Comparison of ENCODE assay signal across 8 cellular contexts in the genomic region with DNA sequence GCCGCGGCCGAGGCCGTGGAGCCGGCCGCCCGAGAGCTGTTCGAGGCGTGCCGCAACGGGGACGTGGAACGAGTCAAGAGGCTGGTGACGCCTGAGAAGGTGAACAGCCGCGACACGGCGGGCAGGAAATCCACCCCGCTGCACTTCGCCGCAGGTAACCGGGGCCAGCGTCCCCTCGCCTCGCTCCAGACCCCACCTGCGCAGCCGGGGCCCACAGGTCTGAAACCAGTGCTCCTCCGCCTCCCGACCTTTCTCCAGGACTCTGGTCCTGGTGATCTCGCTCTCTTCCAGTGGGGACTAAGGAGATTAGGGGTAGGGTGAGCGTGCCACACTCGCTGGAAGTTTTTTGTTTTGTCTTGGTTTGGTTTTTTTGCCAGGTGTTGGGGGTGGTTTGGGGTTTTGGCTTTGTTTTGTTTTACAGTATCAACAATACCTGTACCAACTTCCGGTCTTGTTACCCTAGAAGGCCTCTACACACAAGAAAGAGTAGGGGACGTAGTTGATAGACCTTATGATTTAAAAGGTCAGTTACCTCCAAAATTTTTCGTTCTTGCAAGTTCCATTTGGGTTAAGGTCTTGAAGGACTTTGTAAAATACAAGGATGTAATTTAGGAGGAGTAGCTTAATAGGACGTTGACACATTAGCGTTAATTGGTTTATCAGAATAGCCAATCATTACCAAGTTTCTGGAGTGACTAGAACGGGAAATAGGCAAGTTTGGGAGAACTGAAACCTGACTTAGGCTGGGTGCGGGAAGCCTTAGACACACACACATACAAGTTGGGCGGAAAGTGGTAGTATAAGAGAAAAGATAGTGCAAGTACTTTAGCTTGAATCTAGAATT. TPM values are rescaled to one million over a fixed set of nuclear protein-coding genes. Genes with fewer than 3 reads are reported as not detected.
A peak's percentile ranks its signal among the peaks of the same experiment; 100 is the strongest.
DNase-seq lines count a peak whose midpoint lies in the region; ATAC-seq, FAIRE-seq and TF ChIP-seq lines count a peak whose summit lies in the region.

No MANE protein-coding gene starts in this region.

- intact Hi-C loops in HCT116 (cut with micrococcal nuclease): no loop called here

- H3K79me2 ChIP-seq in HCT116 (ENCODE audit: insufficient read depth, low read length) (peaks cover 53% of the 10 kb centered on the region), MM.1S (ENCODE audit: low read length) (peaks cover 63% of the 10 kb centered on the region), H1 (ENCODE audit: control insufficient read depth in 1 of 2, insufficient read depth in 2 of 2, low read length in 2 of 2) (peaks cover 30 to 66% of the 10 kb centered on the region in 2 experiments)

- peaks cover 5 to 7% of the 10 kb centered on the region in 2 experiments; a peak in 3 of 4 replicates for H3K36me3 ChIP-seq in HCT116 (ENCODE audit: control insufficient read depth in 1 of 2, insufficient read depth in 2 of 2, low read length in 2 of 2)
- H3K36me3 ChIP-seq in MM.1S (replicated peaks; ENCODE audit: insufficient read depth, low read length): no peaks in the 10 kb centered on the region
- H3K36me3 ChIP-seq in H1 (ENCODE audit: control insufficient read depth in 2 of 4, insufficient read depth in 4 of 4, low read length in 3 of 4): peaks cover 0 to 6% (median under 1%) of the 10 kb centered on the region in 4 experiments; a peak in 5 of 8 replicates
- H3K36me3 ChIP-seq in mesodermal cell (ENCODE audit: control insufficient read depth, insufficient read depth, low read length): peaks cover 28% of the 10 kb centered on the region

- H3K79me1 ChIP-seq in H1 (ENCODE audit: low read depth, low read length): peaks cover 4% of the 10 kb centered on the region; the same call in 1 of the 2 replicates

- TF ChIP-seq CTCF in HCT116 (IDR thresholded peaks at IDR 0.05 in 2 of 3, conservative IDR thresholded peaks at IDR 0.05 in 1 of 3; ENCODE audit: borderline replicate concordance in 1 of 3, insufficient read depth in 1 of 3, low read depth in 2 of 3, low read length in 2 of 3) (no peak), MM.1S (IDR thresholded peaks at IDR 0.05; ENCODE audit: low read length) (no peak), H1 (IDR thresholded peaks at IDR 0.05; ENCODE audit: control extremely low read depth in 1 of 3, insufficient read depth in 1 of 3, low read depth in 1 of 3, low read length in 3 of 3) (no peak)

- CTCF ChIA-PET in HCT116 (lab: Charles Lee) (no interaction called here), H1 (lab: Charles Lee; ENCODE audit: partially characterized antibody) (interaction anchor here (1.6 kb wide), 1 partner anchor 11 kb away, joined by 6 read pairs; no protein-coding TSS in a partner anchor)

- no peaks in the 10 kb centered on the region for H4K20me1 ChIP-seq in HCT116 (ENCODE audit: insufficient read depth)
- peaks cover 11% of the 10 kb centered on the region; the same call in 1 of the 2 replicates for H4K20me1 ChIP-seq in MM.1S (ENCODE audit: insufficient read depth, low read length)
- peaks cover 10 to 13% of the 10 kb centered on the region in 2 experiments for H4K20me1 ChIP-seq in H1 (replicated peaks in 1 of 2; ENCODE audit: control insufficient read depth in 1 of 2, insufficient read depth in 2 of 2, low read length in 2 of 2)

- H3K4me1 Mint-ChIP-seq in stimulated activated naive CD8-positive, alpha-beta T cell treated with anti-CD3 and anti-CD28 coated beads, Interleukin-15, amount 100 ng/mL, for 72 hours: peaks cover 77% of the 10 kb centered on the region

- H3K9me3 Mint-ChIP-seq in stimulated activated naive CD8-positive, alpha-beta T cell treated with anti-CD3 and anti-CD28 coated beads, Interleukin-15, amount 100 ng/mL, for 72 hours: no peaks in the 10 kb centered on the region

- WGBS in H1 (ENCODE audit: extremely low coverage in 1 of 2, insufficient coverage in 1 of 2, insufficient read length in 1 of 2, insufficient replicate concordance in 2 of 2, low coverage in 1 of 2, low lambda C conversion rate in 2 of 2, missing lambda C conversion rate in 1 of 2), 2 experiments: 3% methylated on average over 21 of the region's 40 CpGs; no CpG with 5 or more reads in 1 of the 2 experiments
- WGBS in mesodermal cell (ENCODE audit: insufficient coverage in 2 of 2), 2 experiments: 0 to 2% methylated on average over 13 to 32 of the region's 40 CpGs

- H3K23me2 ChIP-seq in H1 (ENCODE audit: low read depth, low read length): peaks cover 6% of the 10 kb centered on the region

- H3K9ac ChIP-seq in HCT116 (ENCODE audit: low read length) (peak overlapping the region; percentile 83), MM.1S (ENCODE audit: low read length) (peak overlapping the region; percentile 80), H1 (replicated peaks in 1 of 4; ENCODE audit: extremely low read depth in 1 of 4, low read depth in 3 of 4, low read length in 3 of 4) (peak overlapping the region; percentile 87 to 97 (median 92))

- H3K27ac Mint-ChIP-seq in stimulated activated naive CD8-positive, alpha-beta T cell treated with anti-CD3 and anti-CD28 coated beads, Interleukin-15, amount 100 ng/mL, for 72 hours: peak overlapping the region; percentile 99

- H2BK20ac ChIP-seq in H1 (ENCODE audit: low read length): no peak overlapping the region

- peaks cover 11 to 32% of the 10 kb centered on the region in 2 experiments for H3K4me1 ChIP-seq in HCT116 (ENCODE audit: control insufficient read depth in 1 of 2, insufficient read depth in 2 of 2, low read length in 2 of 2)
- peaks cover 11% of the 10 kb centered on the region for H3K4me1 ChIP-seq in MM.1S (ENCODE audit: low read length)
- H3K4me1 ChIP-seq in H1 (replicated peaks in 1 of 4; ENCODE audit: control insufficient read depth in 3 of 4, insufficient read depth in 4 of 4, low read length in 3 of 4): peaks cover 2 to 13% (median 8%) of the 10 kb centered on the region in 4 experiments
- H3K4me1 ChIP-seq in mesodermal cell (ENCODE audit: control insufficient read depth, insufficient read depth, low read length, poor library complexity, severe bottlenecking): no peaks in the 10 kb centered on the region

- H2BK5ac ChIP-seq in H1 (ENCODE audit: low read depth, low read length): peak overlapping the region; percentile 96

- H2BK120ac ChIP-seq in H1 (replicated peaks; ENCODE audit: low read depth, low read length): peak overlapping the region; percentile 38

- peak overlapping the region; percentile 87 for H3K4ac ChIP-seq in H1 (replicated peaks; ENCODE audit: insufficient read length, low read depth, low read length)

- ATAC-seq in HCT116: peak; percentile 46
- peak; percentile 56 for ATAC-seq in stimulated activated naive CD8-positive, alpha-beta T cell treated with anti-CD3 and anti-CD28 coated beads, Interleukin-15, amount 100 ng/mL, for 72 hours

- H3K27me3 Mint-ChIP-seq in stimulated activated naive CD8-positive, alpha-beta T cell treated with anti-CD3 and anti-CD28 coated beads, Interleukin-15, amount 100 ng/mL, for 72 hours: no peaks in the 10 kb centered on the region

- H3K4me3 ChIP-seq in HCT116 (replicated peaks in 1 of 2; ENCODE audit: low read depth in 1 of 2, low read length in 2 of 2) (peak overlapping the region; percentile 77 to 90), MM.1S (ENCODE audit: low read length) (peak overlapping the region; percentile 89), H1 (ENCODE audit: extremely low read depth in 1 of 4, insufficient read depth in 2 of 4, low read depth in 3 of 4, low read length in 4 of 4) (peak overlapping the region; percentile 70 to 96 (median 92)), mesodermal cell (ENCODE audit: extremely low read depth, insufficient read depth, low read length, poor library complexity, severe bottlenecking) (peak overlapping the region; percentile 97)

- H3K23ac ChIP-seq in H1 (ENCODE audit: insufficient read length): no peak overlapping the region

- H3K27ac ChIP-seq in HCT116 (ENCODE audit: low read depth, low read length) (peak overlapping the region; percentile 91), MM.1S (ENCODE audit: low read length) (peak overlapping the region; percentile 86), H1 (ENCODE audit: low read depth, low read length) (peak overlapping the region; percentile 92), mesodermal cell (ENCODE audit: low read depth, low read length, severe bottlenecking) (peak overlapping the region; percentile 94)

- no peak for FAIRE-seq in H1 (lab: Jason Lieb, UNC)

- peak overlapping the region; percentile 97; the same call in 1 of the 2 replicates for H4K8ac ChIP-seq in H1 (ENCODE audit: extremely low read depth, insufficient read depth, low read length)

- no peak overlapping the region for H2BK12ac ChIP-seq in H1 (ENCODE audit: low read depth, low read length)

- POLR2A ChIA-PET in HCT116 (lab: Charles Lee): interaction anchor here (1.1 kb wide), 1 partner anchor 29 kb away, joined by 5 read pairs; no protein-coding TSS in a partner anchor
- POLR2A ChIA-PET in H1 (lab: Charles Lee; ENCODE audit: partially characterized antibody): interaction anchor here (0.6 to 2.1 kb wide), 18 partner anchors 8 to 792 kb away, joined by 3 to 9 read pairs (median 4); a partner anchor contains a TSS

- no peak overlapping the region for H3K14ac ChIP-seq in H1 (ENCODE audit: insufficient read length)

- BruUV-seq in HCT116 (replicated peaks; lab: Mats Ljungman, UMichigan): no TSS peak

- peak; percentile 8 for DNase-seq in NCI-H345 (lab: John Stamatoyannopoulos, UW)
- no peak for DNase-seq in NCI-H345 treated with DMSO at 0.1 percent for 48 hours (lab: John Stamatoyannopoulos, UW; ENCODE audit: unreplicated experiment)
- peak; percentile 36 for DNase-seq in HCT116 (ENCODE audit: low read depth, low spot score)
- peak; percentile 61 for DNase-seq in MM.1S
- DNase-seq in activated CD4-positive, CD25-positive, alpha-beta regulatory T cell treated with anti-CD3 and anti-CD28 coated beads, Interleukin-2, amount 50 U/mL, for 72 hours: peak; percentile 63
- DNase-seq in H1 (ENCODE audit: low read depth in 1 of 2, low spot score in 2 of 2): peak in 1 of 2 experiments; percentile 71
- DNase-seq in stimulated activated naive CD8-positive, alpha-beta T cell treated with anti-CD3 and anti-CD28 coated beads, Interleukin-15, amount 100 ng/mL, for 72 hours: peak in 1 of 2 donors; percentile 61

- H3K4me2 ChIP-seq in HCT116 (ENCODE audit: low read length) (peak overlapping the region; percentile 78), MM.1S (ENCODE audit: low read depth, low read length) (peak overlapping the region; percentile 87), H1 (ENCODE audit: insufficient read depth in 1 of 2, low read depth in 2 of 2, low read length in 2 of 2) (peak overlapping the region; percentile 71 to 85)

- TF ChIP-seq RAD21 in HCT116 (IDR thresholded peaks at IDR 0.05; ENCODE audit: low read depth): no peak
- TF ChIP-seq RAD21 in H1 (IDR thresholded peaks at IDR 0.05 in 1 of 2, conservative IDR thresholded peaks at IDR 0.05 in 1 of 2; ENCODE audit: low read depth in 2 of 2, low read length in 2 of 2): no peak

- peak overlapping the region; percentile 73; the same call in 1 of the 2 replicates for H3K18ac ChIP-seq in H1 (ENCODE audit: extremely low read depth, low read length)

- H3K9me3 ChIP-seq in HCT116 (ENCODE audit: control insufficient read depth in 1 of 2, insufficient read depth in 1 of 2, low read depth in 1 of 2, low read length in 2 of 2) (no peaks in the 10 kb centered on the region), MM.1S (replicated peaks; ENCODE audit: insufficient read depth, low read length) (no peaks in the 10 kb centered on the region), H1 (ENCODE audit: insufficient read depth in 2 of 2, low read depth in 1 of 2, low read length in 1 of 2) (no peaks in the 10 kb centered on the region), mesodermal cell (ENCODE audit: control insufficient read depth, low read length) (no peaks in the 10 kb centered on the region)

- peak overlapping the region; percentile 67 for H4K5ac ChIP-seq in H1 (ENCODE audit: insufficient read length, low read depth, low read length)

- H3K56ac ChIP-seq in H1 (replicated peaks; ENCODE audit: insufficient read length, low read depth, low read length): peak overlapping the region; percentile 84

- peak overlapping the region; percentile 92 to 98 for H3K4me3 Mint-ChIP-seq in stimulated activated naive CD8-positive, alpha-beta T cell treated with anti-CD3 and anti-CD28 coated beads, Interleukin-15, amount 100 ng/mL, for 72 hours

- H4K91ac ChIP-seq in H1 (replicated peaks; ENCODE audit: insufficient read length, low read length): peak overlapping the region; percentile 82

- 0 out of 2 replicates have a peak overlapping the region, but pooled peaks have one; percentile 16 for H2BK15ac ChIP-seq in H1 (ENCODE audit: low read length)

- no peak overlapping the region for H2AFZ ChIP-seq in HCT116 (ENCODE audit: low read depth, low read length, poor library complexity, severe bottlenecking)
- H2AFZ ChIP-seq in MM.1S (ENCODE audit: low read length): peak overlapping the region; percentile 55
- no peak overlapping the region for H2AFZ ChIP-seq in H1 (ENCODE audit: low read length)

- TF ChIP-seq EP300 in H1 (IDR thresholded peaks at IDR 0.05; ENCODE audit: borderline replicate concordance in 1 of 2, low read depth in 2 of 2, low read length in 2 of 2): no peak

- TF ChIP-seq POLR2A in HCT116 (IDR thresholded peaks at IDR 0.05; ENCODE audit: borderline replicate concordance, extremely low read depth, insufficient read depth, insufficient read length) (no peak), H1 (IDR thresholded peaks at IDR 0.05; ENCODE audit: control extremely low read depth in 1 of 2, low read depth in 2 of 2, low read length in 2 of 2) (peak in 1 of 2 experiments; percentile 36; a peak in 1 of 3 replicates)

- H3K27me3 ChIP-seq in HCT116 (ENCODE audit: insufficient read depth, low read length): no peaks in the 10 kb centered on the region
- H3K27me3 ChIP-seq in MM.1S (replicated peaks; ENCODE audit: insufficient read depth, low read length): no peaks in the 10 kb centered on the region
- H3K27me3 ChIP-seq in H1 (replicated peaks in 1 of 4; ENCODE audit: control insufficient read depth in 3 of 4, extremely low read depth in 1 of 4, insufficient read depth in 3 of 4, low read length in 3 of 4): no peaks in the 10 kb centered on the region

- H2AK5ac ChIP-seq in H1 (ENCODE audit: low read depth, low read length): no peak overlapping the region

- H3K9me2 ChIP-seq in HCT116 (ENCODE audit: insufficient read depth) (0 out of 2 replicates have a peak, but pooled peaks cover 4% of the 10 kb centered on the region), MM.1S (replicated peaks; ENCODE audit: insufficient read depth, low read length) (no peaks in the 10 kb centered on the region)

- peaks cover 29% of the 10 kb centered on the region for H3F3A ChIP-seq in MM.1S (ENCODE audit: insufficient read depth, low read length)

- RAD21 ChIA-PET in HCT116 (lab: Charles Lee; ENCODE audit: low non-redundant PET in 1 of 2, low total read pairs in 2 of 2, uncharacterized antibody in 2 of 2, unreplicated experiment in 2 of 2): no interaction called here

RNA-seq across cellular contexts. Expression of a gene that starts 0.7 kb away (rescaled TPM):
- total RNA-seq in HCT116 (2021; ENCODE audit: unreplicated experiment): 20.7 TPM
- polyA plus RNA-seq in HCT116 (2012): 7.3 and 8.5 TPM in 2 replicates
- 71.8 and 73.6 TPM in 2 replicates for total RNA-seq in H1 (2021; fragmentation: NEBNext Ultra II Directional; extraction: Animal tissue kit (Norgen Biotek cat#: 25700))
- 15.9 and 23.3 TPM in 2 replicates for polyA plus RNA-seq in H1 (2011; rRNA removed)
- polyA plus RNA-seq in H1 (2011; cell fraction: cytosol; rRNA removed): 29.5 TPM
- polyA plus RNA-seq in H1 (2011; cell fraction: nucleus; rRNA removed): 18.5 TPM
- 24.4 to 51.4 TPM (median 34.8 TPM) in 4 replicates for polyA plus RNA-seq in H1 (2012, experiment 1 of 2)
- polyA plus RNA-seq in H1 (2012, experiment 2 of 2): 1.9 TPM
- polyA plus RNA-seq in H1 (2013, experiment 1 of 2): 30.0 TPM
- polyA plus RNA-seq in H1 (2013, experiment 2 of 2): 33.5 TPM
- polyA minus RNA-seq in H1 (2011; rRNA and poly(A)+ RNA removed): 84.8 and 117 TPM in 2 replicates
- 53.6 TPM for polyA minus RNA-seq in H1 (2011; cell fraction: cytosol; rRNA and poly(A)+ RNA removed)
- polyA minus RNA-seq in H1 (2011; cell fraction: nucleus; rRNA and poly(A)+ RNA removed): 47.9 TPM
- 44.0 TPM for polyA plus RNA-seq in mesodermal cell (2013, experiment 1 of 2)
- polyA plus RNA-seq in mesodermal cell (2013, experiment 2 of 2): 42.7 TPM
